ENCODE assay signal across 7 cellular contexts in genomic region chr1:68717330-68717729, GRCh38.
"Had no signal": no experiment of that assay in that cellular context is flagged by ENCODE, and none has a peak within 500 bp of the region (broad histone marks: within the 10 kb centered on the region; RNA-seq: fewer than 3 reads in every experiment).

No MANE protein-coding gene starts in this region.

- FAIRE-seq: G401.6, GM12878, GM12891, GM18507, GM19239 had no signal

- ATAC-seq: GM12878 had no signal

- DNase-seq: GDM1, GF-D8 had no signal

- H3K4me3 ChIP-seq: GM12878 had no signal
